ENCODE assay signal across 2 cellular contexts in the genomic region with DNA sequence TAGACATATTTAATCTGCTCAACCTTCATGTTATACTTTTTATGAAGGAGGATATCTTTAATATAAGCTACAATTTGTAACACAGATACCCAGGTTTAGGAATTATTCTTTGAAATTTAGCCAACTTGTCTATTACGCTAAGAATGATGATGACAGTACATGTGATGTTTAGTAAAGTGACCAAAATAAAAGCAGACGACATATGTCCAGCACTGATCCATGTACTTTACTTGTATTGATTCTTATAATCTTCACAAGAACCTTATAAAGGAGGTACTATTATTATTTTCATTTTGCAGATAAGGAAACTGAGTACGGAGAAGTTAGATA.
A peak's percentile ranks its signal among the peaks of the same experiment; 100 is the strongest.
TF ChIP-seq lines count a peak whose summit lies in the region.

No MANE protein-coding gene starts in this region.

TF ChIP-seq in HCT116, 20 proteins besides CTCF, POLR2A, EP300 and RAD21:
- TF ChIP-seq REST (IDR thresholded peaks at IDR 0.05; ENCODE audit: low read depth) (no peak), ATF3 (IDR thresholded peaks at IDR 0.05) (no peak), SP1 (IDR thresholded peaks at IDR 0.05; ENCODE audit: low read depth) (no peak), CEBPB (IDR thresholded peaks at IDR 0.05; ENCODE audit: low read depth) (no peak), EGR1 (IDR thresholded peaks at IDR 0.05; ENCODE audit: low read depth) (no peak), SRF (IDR thresholded peaks at IDR 0.05; ENCODE audit: low read depth) (no peak), SIN3A (IDR thresholded peaks at IDR 0.05; ENCODE audit: low read depth) (no peak), YY1 (IDR thresholded peaks at IDR 0.05; ENCODE audit: extremely low read depth, insufficient replicate concordance, low read depth, low read length) (no peak), ELF1 (IDR thresholded peaks at IDR 0.05; ENCODE audit: borderline replicate concordance, low read depth) (no peak), EZH2phosphoT487 (IDR thresholded peaks at IDR 0.05; ENCODE audit: borderline replicate concordance) (no peak), ZNF274 (IDR thresholded peaks at IDR 0.05; ENCODE audit: low read depth, low read length) (no peak)
- TF ChIP-seq, protein P1, sequence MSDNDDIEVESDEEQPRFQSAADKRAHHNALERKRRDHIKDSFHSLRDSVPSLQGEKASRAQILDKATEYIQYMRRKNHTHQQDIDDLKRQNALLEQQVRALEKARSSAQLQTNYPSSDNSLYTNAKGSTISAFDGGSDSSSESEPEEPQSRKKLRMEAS (IDR thresholded peaks at IDR 0.05): no peak

TF ChIP-seq in neural cell, 6 proteins besides CTCF, POLR2A, EP300 and RAD21:
- TF ChIP-seq EZH2 (IDR thresholded peaks at IDR 0.05; ENCODE audit: borderline replicate concordance, insufficient read depth, low read length, poor library complexity, severe bottlenecking) (no peak), SMC3 (conservative IDR thresholded peaks at IDR 0.05; ENCODE audit: poor library complexity) (peak; percentile 9), REST (IDR thresholded peaks at IDR 0.05; ENCODE audit: borderline replicate concordance) (no peak)
